In genomic region chr22:37440875-37441274, GRCh38 we compare ENCODE assay signal across 2 cellular contexts.
TF ChIP-seq lines count a peak whose summit lies in the region.

No MANE protein-coding gene starts in this region.

TF ChIP-seq in HEK293, 187 proteins besides CTCF, POLR2A, EP300 and RAD21:
- TF ChIP-seq ZNF776 (tag by site-specific recombination; IDR thresholded peaks at IDR 0.05; ENCODE audit: borderline replicate concordance) (no peak), ZNF138 (tag by site-specific recombination; IDR thresholded peaks at IDR 0.05; ENCODE audit: borderline replicate concordance) (no peak), ZNF621 (tag by site-specific recombination; IDR thresholded peaks at IDR 0.05) (no peak), SETDB1 (IDR thresholded peaks at IDR 0.05; ENCODE audit: insufficient read length, low read length) (peak; percentile 48), WT1 (tag by site-specific recombination; IDR thresholded peaks at IDR 0.05) (no peak), ZNF148 (tag by site-specific recombination; IDR thresholded peaks at IDR 0.05; ENCODE audit: borderline replicate concordance) (no peak), SP2 (tag by site-specific recombination; IDR thresholded peaks at IDR 0.05) (no peak)
- TF ChIP-seq, protein P1, sequence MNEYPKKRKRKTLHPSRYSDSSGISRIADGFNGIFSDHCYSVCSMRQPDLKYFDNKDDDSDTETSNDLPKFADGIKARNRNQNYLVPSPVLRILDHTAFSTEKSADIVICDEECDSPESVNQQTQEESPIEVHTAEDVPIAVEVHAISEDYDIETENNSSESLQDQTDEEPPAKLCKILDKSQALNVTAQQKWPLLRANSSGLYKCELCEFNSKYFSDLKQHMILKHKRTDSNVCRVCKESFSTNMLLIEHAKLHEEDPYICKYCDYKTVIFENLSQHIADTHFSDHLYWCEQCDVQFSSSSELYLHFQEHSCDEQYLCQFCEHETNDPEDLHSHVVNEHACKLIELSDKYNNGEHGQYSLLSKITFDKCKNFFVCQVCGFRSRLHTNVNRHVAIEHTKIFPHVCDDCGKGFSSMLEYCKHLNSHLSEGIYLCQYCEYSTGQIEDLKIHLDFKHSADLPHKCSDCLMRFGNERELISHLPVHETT (tag by site-specific recombination; IDR thresholded peaks at IDR 0.05) = no peak

TF ChIP-seq in H1, 55 proteins besides CTCF, POLR2A, EP300 and RAD21:
- no peak for TF ChIP-seq BCL11A (IDR thresholded peaks at IDR 0.05; ENCODE audit: low read depth in 2 of 2, low read length in 2 of 2)
- TF ChIP-seq SRF (IDR thresholded peaks at IDR 0.05; ENCODE audit: low read depth, low read length) = no peak
- TF ChIP-seq SP2 (IDR thresholded peaks at IDR 0.05; ENCODE audit: low read length) = no peak
- TF ChIP-seq NRF1 (IDR thresholded peaks at IDR 0.05; ENCODE audit: low read depth, low read length) = no peak
- TF ChIP-seq USF2 (IDR thresholded peaks at IDR 0.05; ENCODE audit: low read length) = peak; percentile 24; the same call in 1 of the 2 replicates
- TF ChIP-seq ATF2 (IDR thresholded peaks at IDR 0.05; ENCODE audit: low read length) = no peak
- TF ChIP-seq RBBP5 (IDR thresholded peaks at IDR 0.05; ENCODE audit: borderline replicate concordance, low read depth, low read length) = no peak
- no peak for TF ChIP-seq SIRT6 (IDR thresholded peaks at IDR 0.05; ENCODE audit: low read length)
- TF ChIP-seq HDAC6 (IDR thresholded peaks at IDR 0.05; ENCODE audit: low read depth, low read length) = no peak
